30 cellular contexts compared by ENCODE assay signal in genomic region chr7:15140431-15140830, GRCh38.
"Had no signal": no experiment of that assay in that cellular context is flagged by ENCODE, and none has a peak within 500 bp of the region (broad histone marks: within the 10 kb centered on the region; RNA-seq: fewer than 3 reads in every experiment).

No MANE protein-coding gene starts in this region.

- H3K27ac ChIP-seq: ascending aorta, cardiac muscle cell, VCaP had no signal

- H3K9me3 ChIP-seq: ascending aorta had no signal

- H3K4me3 ChIP-seq: ascending aorta, cardiac muscle cell had no signal

- H3K4me1 ChIP-seq: ascending aorta had no signal

- DNase-seq: activated B cell treated with CpG ODN at 0.5 μM for 24 hours; activated CD4-positive, alpha-beta memory T cell treated with anti-CD3 and anti-CD28 coated beads for 36 hours; activated CD4-positive, alpha-beta T cell treated with anti-CD3 and anti-CD28 coated beads for 4 hours; activated CD4-positive, alpha-beta T cell treated with anti-CD3 and anti-CD28 coated beads, Interleukin-2, amount 10 ng/mL, durations not matched to agents 24 days and 14 days; activated CD4-positive, alpha-beta T cell treated with anti-CD3 and anti-CD28 coated beads, Interleukin-2, amount 50 U/mL, for 1 hour; activated CD4-positive, alpha-beta T cell treated with anti-CD3 and anti-CD28 coated beads, Interleukin-2, amount 50 U/mL, for 4 hours; activated CD4-positive, CD25-positive, alpha-beta regulatory T cell treated with anti-CD3 and anti-CD28 coated beads, Interleukin-2, amount 50 U/mL, for 72 hours; activated CD8-positive, alpha-beta memory T cell treated with anti-CD3 and anti-CD28 coated beads, Interleukin-2, amount 50 U/mL, for 4 hours; activated CD8-positive, alpha-beta T cell treated with anti-CD3 and anti-CD28 coated beads for 36 hours; activated effector memory CD4-positive, alpha-beta T cell treated with Interleukin-2 at 50 U/mL for 16 hours; activated gamma-delta T cell; activated naive CD4-positive, alpha-beta T cell treated with anti-CD3 and anti-CD28 coated beads, Interleukin-2, amount 10 ng/mL, durations not matched to agents 7 days and 5 days; activated naive CD4-positive, alpha-beta T cell treated with Interleukin-2 at 50 U/mL for 16 hours; activated naive CD8-positive, alpha-beta T cell treated with anti-CD3 and anti-CD28 coated beads, Interleukin-2, amount 10 ng/mL, durations not matched to agents 7 days and 5 days; activated naive CD8-positive, alpha-beta T cell treated with anti-CD3 and anti-CD28 coated beads, Interleukin-2, amount 50 U/mL, for 24 hours; activated T-cell treated with anti-CD3 and anti-CD28 coated beads for 4 hours; activated T-cell treated with anti-CD3 and anti-CD28 coated beads, Interleukin-2, amount 50 U/mL, for 1 hour; activated T-cell treated with anti-CD3 and anti-CD28 coated beads, Interleukin-2, amount 50 U/mL, for 4 hours; activated T-cell treated with anti-CD3 and anti-CD28 coated beads, Interleukin-2, amount 50 U/mL, for 72 hours; amygdala; anterior cingulate cortex; caudate nucleus; cerebellar nuclear complex; T-helper 2 cell; T-helper 9 cell had no signal

- FAIRE-seq: bronchial epithelial cell, TTC549 had no signal

- H3K36me3 ChIP-seq: ascending aorta, cardiac muscle cell had no signal
